ENCODE assay signal across 1 cellular context in genomic region chr6:36546958-36547645, GRCh38.
A peak's percentile ranks its signal among the peaks of the same experiment; 100 is the strongest.
TF ChIP-seq lines count a peak whose summit lies in the region.

Gene STK38 (minus strand): TSS chr6:36547479. CDS start chr6:36540202, 7,277 bp downstream.

TF ChIP-seq in HepG2, 621 proteins besides CTCF, POLR2A, EP300 and RAD21 (continued from another document and continues in another):
- TF ChIP-seq ZSCAN31 (CRISPR knock-in tag; IDR thresholded peaks at IDR 0.05; ENCODE audit: low read depth) (peak; percentile 92), ZNF282 (IDR thresholded peaks at IDR 0.05; ENCODE audit: partially characterized antibody) (no peak), KAT7 (CRISPR knock-in tag; IDR thresholded peaks at IDR 0.05; ENCODE audit: borderline replicate concordance) (peak; percentile 95; the same call in 1 of the 2 replicates), ZNF337 (CRISPR knock-in tag; IDR thresholded peaks at IDR 0.05; ENCODE audit: borderline replicate concordance, low read depth) (no peak; the same call in 1 of the 2 replicates), RNF2 (conservative IDR thresholded peaks at IDR 0.05; ENCODE audit: low read depth) (0 out of 2 replicates have a peak, but pooled peaks have one; percentile 17), SMYD3 (CRISPR knock-in tag; IDR thresholded peaks at IDR 0.05) (0 out of 2 replicates have a peak, but pooled peaks have one; percentile 11), ZNF572 (CRISPR knock-in tag; IDR thresholded peaks at IDR 0.05) (0 out of 2 replicates have a peak, but pooled peaks have one; percentile 27), ZNF317 (CRISPR knock-in tag; IDR thresholded peaks at IDR 0.05) (peak; percentile 73; the same call in 1 of the 2 replicates), POGZ (CRISPR knock-in tag; IDR thresholded peaks at IDR 0.05) (peak; percentile 77; the same call in 1 of the 2 replicates), ZMAT3 (CRISPR knock-in tag; conservative IDR thresholded peaks at IDR 0.05) (no peak; the same call in none of the 2 replicates), SOX6 (IDR thresholded peaks at IDR 0.05) (no peak), SOX6 (CRISPR knock-in tag; IDR thresholded peaks at IDR 0.05) (peak; percentile 86), ZNF468 (CRISPR knock-in tag; IDR thresholded peaks at IDR 0.05) (no peak), ONECUT2 (CRISPR knock-in tag; IDR thresholded peaks at IDR 0.05) (no peak), ZNF234 (CRISPR knock-in tag; conservative IDR thresholded peaks at IDR 0.05) (0 out of 2 replicates have a peak, but pooled peaks have one; percentile 47), PLSCR1 (CRISPR knock-in tag; IDR thresholded peaks at IDR 0.05; ENCODE audit: borderline replicate concordance) (no peak), KDM3A (CRISPR knock-in tag; IDR thresholded peaks at IDR 0.05; ENCODE audit: low read depth) (peak; percentile 57; the same call in 1 of the 2 replicates), NKX3-1 (CRISPR knock-in tag; IDR thresholded peaks at IDR 0.05) (peak; percentile 67; the same call in 1 of the 2 replicates), TAF15 (IDR thresholded peaks at IDR 0.05; ENCODE audit: low read depth, low read length, poor library complexity, severe bottlenecking) (no peak), ZMYM4 (CRISPR knock-in tag; IDR thresholded peaks at IDR 0.05) (no peak), SRSF9 (IDR thresholded peaks at IDR 0.05; ENCODE audit: borderline replicate concordance, insufficient read depth, low read depth, low read length, poor library complexity, severe bottlenecking) (no peak), ZFP1 (CRISPR knock-in tag; IDR thresholded peaks at IDR 0.05) (peak; percentile 42; the same call in 1 of the 2 replicates), ZNF138 (CRISPR knock-in tag; IDR thresholded peaks at IDR 0.05; ENCODE audit: low read depth) (peak; percentile 97), ZNF607 (CRISPR knock-in tag; IDR thresholded peaks at IDR 0.05; ENCODE audit: borderline replicate concordance) (peak; percentile 89), HMG20A (CRISPR knock-in tag; IDR thresholded peaks at IDR 0.05; ENCODE audit: borderline replicate concordance) (no peak), HHEX (CRISPR knock-in tag; IDR thresholded peaks at IDR 0.05) (no peak), ZSCAN21 (CRISPR knock-in tag; IDR thresholded peaks at IDR 0.05; ENCODE audit: borderline replicate concordance) (peak; percentile 80; the same call in 1 of the 2 replicates), ZZZ3 (CRISPR knock-in tag; IDR thresholded peaks at IDR 0.05; ENCODE audit: borderline replicate concordance) (no peak; the same call in 1 of the 2 replicates), NFYB (CRISPR knock-in tag; IDR thresholded peaks at IDR 0.05) (no peak), ZNF260 (CRISPR knock-in tag; IDR thresholded peaks at IDR 0.05; ENCODE audit: borderline replicate concordance, low read depth) (no peak), ZNF253 (CRISPR knock-in tag; IDR thresholded peaks at IDR 0.05; ENCODE audit: borderline replicate concordance) (no peak), SRF (IDR thresholded peaks at IDR 0.05; ENCODE audit: low read depth, low read length) (no peak), ZNF790 (CRISPR knock-in tag; IDR thresholded peaks at IDR 0.05; ENCODE audit: borderline replicate concordance) (0 out of 2 replicates have a peak, but pooled peaks have one; percentile 80), JARID2 (CRISPR knock-in tag; IDR thresholded peaks at IDR 0.05; ENCODE audit: insufficient replicate concordance) (no peak), FOXP4 (CRISPR knock-in tag; IDR thresholded peaks at IDR 0.05) (peak; percentile 49; the same call in 1 of the 2 replicates), ZNF563 (CRISPR knock-in tag; IDR thresholded peaks at IDR 0.05) (no peak; the same call in 1 of the 2 replicates), ZNF569 (CRISPR knock-in tag; IDR thresholded peaks at IDR 0.05; ENCODE audit: borderline replicate concordance) (0 out of 2 replicates have a peak, but pooled peaks have one; percentile 26), FOXJ3 (CRISPR knock-in tag; IDR thresholded peaks at IDR 0.05; ENCODE audit: borderline replicate concordance) (no peak), ZNF552 (CRISPR knock-in tag; IDR thresholded peaks at IDR 0.05; ENCODE audit: borderline replicate concordance) (0 out of 2 replicates have a peak, but pooled peaks have one; percentile 66), RFXANK (CRISPR knock-in tag; IDR thresholded peaks at IDR 0.05) (no peak), PITX1 (CRISPR knock-in tag; IDR thresholded peaks at IDR 0.05) (peak; percentile 79), ZFP37 (CRISPR knock-in tag; IDR thresholded peaks at IDR 0.05; ENCODE audit: borderline replicate concordance) (0 out of 2 replicates have a peak, but pooled peaks have one; percentile 43), ZKSCAN5 (CRISPR knock-in tag; IDR thresholded peaks at IDR 0.05) (no peak), IRF9 (CRISPR knock-in tag; IDR thresholded peaks at IDR 0.05; ENCODE audit: borderline replicate concordance) (peak; percentile 93; the same call in 1 of the 2 replicates), ZNF432 (CRISPR knock-in tag; IDR thresholded peaks at IDR 0.05; ENCODE audit: borderline replicate concordance) (no peak), HCFC1 (IDR thresholded peaks at IDR 0.05; ENCODE audit: low read depth, low read length) (no peak), ZNF850 (CRISPR knock-in tag; conservative IDR thresholded peaks at IDR 0.05) (no peak; the same call in 1 of the 2 replicates)
- TF ChIP-seq, protein P1, sequence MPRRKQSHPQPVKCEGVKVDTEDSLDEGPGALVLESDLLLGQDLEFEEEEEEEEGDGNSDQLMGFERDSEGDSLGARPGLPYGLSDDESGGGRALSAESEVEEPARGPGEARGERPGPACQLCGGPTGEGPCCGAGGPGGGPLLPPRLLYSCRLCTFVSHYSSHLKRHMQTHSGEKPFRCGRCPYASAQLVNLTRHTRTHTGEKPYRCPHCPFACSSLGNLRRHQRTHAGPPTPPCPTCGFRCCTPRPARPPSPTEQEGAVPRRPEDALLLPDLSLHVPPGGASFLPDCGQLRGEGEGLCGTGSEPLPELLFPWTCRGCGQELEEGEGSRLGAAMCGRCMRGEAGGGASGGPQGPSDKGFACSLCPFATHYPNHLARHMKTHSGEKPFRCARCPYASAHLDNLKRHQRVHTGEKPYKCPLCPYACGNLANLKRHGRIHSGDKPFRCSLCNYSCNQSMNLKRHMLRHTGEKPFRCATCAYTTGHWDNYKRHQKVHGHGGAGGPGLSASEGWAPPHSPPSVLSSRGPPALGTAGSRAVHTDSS (CRISPR knock-in tag; conservative IDR thresholded peaks at IDR 0.05): no peak
- TF ChIP-seq, protein P2, sequence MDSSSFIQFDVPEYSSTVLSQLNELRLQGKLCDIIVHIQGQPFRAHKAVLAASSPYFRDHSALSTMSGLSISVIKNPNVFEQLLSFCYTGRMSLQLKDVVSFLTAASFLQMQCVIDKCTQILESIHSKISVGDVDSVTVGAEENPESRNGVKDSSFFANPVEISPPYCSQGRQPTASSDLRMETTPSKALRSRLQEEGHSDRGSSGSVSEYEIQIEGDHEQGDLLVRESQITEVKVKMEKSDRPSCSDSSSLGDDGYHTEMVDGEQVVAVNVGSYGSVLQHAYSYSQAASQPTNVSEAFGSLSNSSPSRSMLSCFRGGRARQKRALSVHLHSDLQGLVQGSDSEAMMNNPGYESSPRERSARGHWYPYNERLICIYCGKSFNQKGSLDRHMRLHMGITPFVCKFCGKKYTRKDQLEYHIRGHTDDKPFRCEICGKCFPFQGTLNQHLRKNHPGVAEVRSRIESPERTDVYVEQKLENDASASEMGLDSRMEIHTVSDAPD (CRISPR knock-in tag; IDR thresholded peaks at IDR 0.05): peak; percentile 46; the same call in 1 of the 2 replicates
- TF ChIP-seq, protein P3, sequence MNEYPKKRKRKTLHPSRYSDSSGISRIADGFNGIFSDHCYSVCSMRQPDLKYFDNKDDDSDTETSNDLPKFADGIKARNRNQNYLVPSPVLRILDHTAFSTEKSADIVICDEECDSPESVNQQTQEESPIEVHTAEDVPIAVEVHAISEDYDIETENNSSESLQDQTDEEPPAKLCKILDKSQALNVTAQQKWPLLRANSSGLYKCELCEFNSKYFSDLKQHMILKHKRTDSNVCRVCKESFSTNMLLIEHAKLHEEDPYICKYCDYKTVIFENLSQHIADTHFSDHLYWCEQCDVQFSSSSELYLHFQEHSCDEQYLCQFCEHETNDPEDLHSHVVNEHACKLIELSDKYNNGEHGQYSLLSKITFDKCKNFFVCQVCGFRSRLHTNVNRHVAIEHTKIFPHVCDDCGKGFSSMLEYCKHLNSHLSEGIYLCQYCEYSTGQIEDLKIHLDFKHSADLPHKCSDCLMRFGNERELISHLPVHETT (CRISPR knock-in tag; conservative IDR thresholded peaks at IDR 0.05): no peak
- TF ChIP-seq, protein P4, sequence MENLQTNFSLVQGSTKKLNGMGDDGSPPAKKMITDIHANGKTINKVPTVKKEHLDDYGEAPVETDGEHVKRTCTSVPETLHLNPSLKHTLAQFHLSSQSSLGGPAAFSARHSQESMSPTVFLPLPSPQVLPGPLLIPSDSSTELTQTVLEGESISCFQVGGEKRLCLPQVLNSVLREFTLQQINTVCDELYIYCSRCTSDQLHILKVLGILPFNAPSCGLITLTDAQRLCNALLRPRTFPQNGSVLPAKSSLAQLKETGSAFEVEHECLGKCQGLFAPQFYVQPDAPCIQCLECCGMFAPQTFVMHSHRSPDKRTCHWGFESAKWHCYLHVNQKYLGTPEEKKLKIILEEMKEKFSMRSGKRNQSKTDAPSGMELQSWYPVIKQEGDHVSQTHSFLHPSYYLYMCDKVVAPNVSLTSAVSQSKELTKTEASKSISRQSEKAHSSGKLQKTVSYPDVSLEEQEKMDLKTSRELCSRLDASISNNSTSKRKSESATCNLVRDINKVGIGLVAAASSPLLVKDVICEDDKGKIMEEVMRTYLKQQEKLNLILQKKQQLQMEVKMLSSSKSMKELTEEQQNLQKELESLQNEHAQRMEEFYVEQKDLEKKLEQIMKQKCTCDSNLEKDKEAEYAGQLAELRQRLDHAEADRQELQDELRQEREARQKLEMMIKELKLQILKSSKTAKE (CRISPR knock-in tag; IDR thresholded peaks at IDR 0.05; ENCODE audit: borderline replicate concordance): no peak
- TF ChIP-seq, protein P5, sequence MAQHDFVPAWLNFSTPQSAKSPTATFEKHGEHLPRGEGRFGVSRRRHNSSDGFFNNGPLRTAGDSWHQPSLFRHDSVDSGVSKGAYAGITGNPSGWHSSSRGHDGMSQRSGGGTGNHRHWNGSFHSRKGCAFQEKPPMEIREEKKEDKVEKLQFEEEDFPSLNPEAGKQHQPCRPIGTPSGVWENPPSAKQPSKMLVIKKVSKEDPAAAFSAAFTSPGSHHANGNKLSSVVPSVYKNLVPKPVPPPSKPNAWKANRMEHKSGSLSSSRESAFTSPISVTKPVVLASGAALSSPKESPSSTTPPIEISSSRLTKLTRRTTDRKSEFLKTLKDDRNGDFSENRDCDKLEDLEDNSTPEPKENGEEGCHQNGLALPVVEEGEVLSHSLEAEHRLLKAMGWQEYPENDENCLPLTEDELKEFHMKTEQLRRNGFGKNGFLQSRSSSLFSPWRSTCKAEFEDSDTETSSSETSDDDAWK (CRISPR knock-in tag; IDR thresholded peaks at IDR 0.05): no peak
- TF ChIP-seq, protein P6, sequence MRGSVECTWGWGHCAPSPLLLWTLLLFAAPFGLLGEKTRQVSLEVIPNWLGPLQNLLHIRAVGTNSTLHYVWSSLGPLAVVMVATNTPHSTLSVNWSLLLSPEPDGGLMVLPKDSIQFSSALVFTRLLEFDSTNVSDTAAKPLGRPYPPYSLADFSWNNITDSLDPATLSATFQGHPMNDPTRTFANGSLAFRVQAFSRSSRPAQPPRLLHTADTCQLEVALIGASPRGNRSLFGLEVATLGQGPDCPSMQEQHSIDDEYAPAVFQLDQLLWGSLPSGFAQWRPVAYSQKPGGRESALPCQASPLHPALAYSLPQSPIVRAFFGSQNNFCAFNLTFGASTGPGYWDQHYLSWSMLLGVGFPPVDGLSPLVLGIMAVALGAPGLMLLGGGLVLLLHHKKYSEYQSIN (CRISPR knock-in tag; IDR thresholded peaks at IDR 0.05; ENCODE audit: borderline replicate concordance): no peak
- TF ChIP-seq, protein P7, sequence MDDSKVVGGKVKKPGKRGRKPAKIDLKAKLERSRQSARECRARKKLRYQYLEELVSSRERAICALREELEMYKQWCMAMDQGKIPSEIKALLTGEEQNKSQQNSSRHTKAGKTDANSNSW (CRISPR knock-in tag; IDR thresholded peaks at IDR 0.05; ENCODE audit: borderline replicate concordance): no peak
- TF ChIP-seq, protein P8, sequence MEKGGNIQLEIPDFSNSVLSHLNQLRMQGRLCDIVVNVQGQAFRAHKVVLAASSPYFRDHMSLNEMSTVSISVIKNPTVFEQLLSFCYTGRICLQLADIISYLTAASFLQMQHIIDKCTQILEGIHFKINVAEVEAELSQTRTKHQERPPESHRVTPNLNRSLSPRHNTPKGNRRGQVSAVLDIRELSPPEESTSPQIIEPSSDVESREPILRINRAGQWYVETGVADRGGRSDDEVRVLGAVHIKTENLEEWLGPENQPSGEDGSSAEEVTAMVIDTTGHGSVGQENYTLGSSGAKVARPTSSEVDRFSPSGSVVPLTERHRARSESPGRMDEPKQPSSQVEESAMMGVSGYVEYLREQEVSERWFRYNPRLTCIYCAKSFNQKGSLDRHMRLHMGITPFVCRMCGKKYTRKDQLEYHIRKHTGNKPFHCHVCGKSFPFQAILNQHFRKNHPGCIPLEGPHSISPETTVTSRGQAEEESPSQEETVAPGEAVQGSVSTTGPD (CRISPR knock-in tag; IDR thresholded peaks at IDR 0.05): no peak
